Comparison of ENCODE assay signal across 31 cellular contexts in the genomic region with DNA sequence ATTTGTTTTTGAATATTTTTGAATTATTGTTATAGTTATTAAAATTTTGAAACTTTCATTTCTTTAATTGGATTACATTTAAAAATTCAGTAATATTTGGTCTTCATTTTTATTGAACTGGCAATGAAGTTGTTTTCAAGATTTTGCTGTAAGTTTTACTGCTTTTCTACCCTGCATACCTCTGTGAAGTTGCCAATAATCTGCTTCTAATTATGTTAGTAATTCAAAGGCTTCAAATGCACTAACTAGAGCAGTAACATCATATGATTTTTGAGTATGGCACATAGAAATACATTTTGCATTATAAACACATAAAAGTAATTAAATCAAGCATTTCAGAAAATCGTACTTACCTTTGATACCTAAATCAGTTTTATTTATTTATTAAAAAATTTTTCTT.
"Had no signal": no experiment of that assay in that cellular context is flagged by ENCODE, and none has a peak within 500 bp of the region (broad histone marks: within the 10 kb centered on the region; RNA-seq: fewer than 3 reads in every experiment).

No MANE protein-coding gene starts in this region.

- H3K4me1 ChIP-seq: ascending aorta, colonic mucosa, foreskin keratinocyte, left lung, lower lobe of right lung, neural progenitor cell, right atrium auricular region, tibial nerve had no signal

- H3K4me2 ChIP-seq: neural progenitor cell, smooth muscle cell had no signal

- H3K36me3 ChIP-seq: colonic mucosa had no signal

- H3K9ac ChIP-seq: neural progenitor cell had no signal

- DNase-seq: activated CD4-positive, alpha-beta memory T cell treated with anti-CD3 and anti-CD28 coated beads for 36 hours; activated CD4-positive, alpha-beta T cell treated with anti-CD3 and anti-CD28 coated beads, Interleukin-2, amount 10 ng/mL, durations not matched to agents 24 days and 14 days; activated CD8-positive, alpha-beta memory T cell treated with anti-CD3 and anti-CD28 coated beads, Interleukin-2, amount 50 U/mL, for 4 hours; activated effector memory CD4-positive, alpha-beta T cell treated with anti-CD3 and anti-CD28 coated beads, Interleukin-2, amount 50 U/mL, for 16 hours; activated naive CD4-positive, alpha-beta T cell treated with anti-CD3 and anti-CD28 coated beads for 36 hours; activated naive CD8-positive, alpha-beta T cell treated with anti-CD3 and anti-CD28 coated beads for 36 hours; activated T-cell treated with anti-CD3 and anti-CD28 coated beads, Interleukin-2, amount 50 U/mL, for 1 hour; cerebellar nuclear complex; colonic mucosa; effector CD8-positive, alpha-beta T cell; foreskin keratinocyte; left lung; lower lobe of right lung; mesenchymal stem cell; natural killer cell; occipital lobe; stimulated activated CD4-positive, alpha-beta T cell treated with anti-CD3 and anti-CD28 coated beads, Interleukin-1b, Interleukin-23, amount 100 ng/mL, for 48 hours; stimulated activated CD4-positive, alpha-beta T cell treated with anti-CD3 and anti-CD28 coated beads, Interleukin-4, amount 100 ng/mL, for 4 hours; stimulated activated CD8-positive, alpha-beta memory T cell treated with anti-CD3 and anti-CD28 coated beads, Interleukin-4, amount 100 ng/mL, for 48 hours; stimulated activated naive CD4-positive, alpha-beta T cell; T-helper 9 cell; WERI-Rb-1 had no signal

- H3K27me3 ChIP-seq: ascending aorta, cardiac muscle cell, colonic mucosa, foreskin keratinocyte, left lung, neural progenitor cell, right atrium auricular region, tibial nerve had no signal

- H3K27ac ChIP-seq: ascending aorta, cardiac muscle cell, colonic mucosa, foreskin keratinocyte, left lung, lower lobe of right lung, neural progenitor cell, right atrium auricular region, tibial nerve, WERI-Rb-1 had no signal

- H3K9me3 ChIP-seq: ascending aorta, colonic mucosa, left lung, lower lobe of right lung, right atrium auricular region, tibial nerve had no signal

- H2AFZ ChIP-seq: neural progenitor cell had no signal

- ATAC-seq: activated CD4-positive, CD25-positive, alpha-beta regulatory T cell treated with anti-CD3 and anti-CD28 coated beads, Interleukin-2, amount 50 U/mL, for 24 hours; foreskin keratinocyte; left lung; lower lobe of right lung; natural killer cell had no signal

- H3K4me3 ChIP-seq: ascending aorta, cardiac muscle cell, colonic mucosa, left lung, lower lobe of right lung, neural progenitor cell, right atrium auricular region, smooth muscle cell, tibial nerve had no signal

- FAIRE-seq: TTC549, urothelium cell line had no signal
